In the genomic region with DNA sequence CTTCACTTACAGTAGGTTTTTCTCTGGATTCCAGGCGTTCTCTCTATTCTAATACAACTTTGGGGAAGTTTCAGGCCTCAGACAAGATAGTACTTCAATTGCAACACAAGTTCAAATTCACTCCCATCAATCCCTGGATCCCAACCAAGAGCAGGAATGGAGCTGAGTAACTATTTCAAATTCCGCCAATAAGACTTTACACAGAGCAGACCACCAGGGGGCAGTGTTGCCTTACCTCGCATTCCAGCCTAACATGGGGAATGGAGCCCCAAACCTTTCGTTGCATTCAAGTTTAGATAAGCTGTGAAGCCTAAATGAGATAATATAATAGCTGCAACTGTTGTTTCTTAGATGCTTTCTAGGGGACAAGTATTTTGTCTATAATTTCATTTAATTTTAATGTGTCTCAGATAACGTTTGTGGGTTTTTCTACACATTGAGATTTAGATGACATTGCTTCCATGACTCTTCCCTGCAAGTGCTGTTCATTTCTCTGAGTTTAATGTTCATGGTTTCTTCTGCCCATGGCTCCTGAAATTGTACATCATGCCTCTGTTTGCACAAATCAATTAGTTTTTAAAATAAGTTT, we compare ENCODE assay signal across 8 cellular contexts.
DNase-seq lines count a peak whose midpoint lies in the region; ATAC-seq and TF ChIP-seq lines count a peak whose summit lies in the region.

No MANE protein-coding gene starts in this region.

- TF ChIP-seq EP300 in esophagus muscularis mucosa (IDR thresholded peaks at IDR 0.05): no peak

- H3K27me3 ChIP-seq in CD4-positive, CD25-positive, alpha-beta regulatory T cell (ENCODE audit: control insufficient read depth, insufficient read depth, low read length): no peaks in the 10 kb centered on the region
- no peaks in the 10 kb centered on the region for H3K27me3 ChIP-seq in esophagus muscularis mucosa

- no peak overlapping the region for H3K27ac ChIP-seq in CD4-positive, CD25-positive, alpha-beta regulatory T cell (ENCODE audit: insufficient read depth, low read length, poor library complexity, severe bottlenecking)
- no peak overlapping the region for H3K27ac ChIP-seq in esophagus muscularis mucosa (replicated peaks in 1 of 4)

- no peaks in the 10 kb centered on the region for H3K36me3 Mint-ChIP-seq in CD4-positive, CD25-positive, alpha-beta regulatory T cell
- no peaks in the 10 kb centered on the region for H3K36me3 Mint-ChIP-seq in nephron progenitor cell (ENCODE audit: low read depth)

- no peaks in the 10 kb centered on the region for H3K4me1 Mint-ChIP-seq in CD4-positive, CD25-positive, alpha-beta regulatory T cell
- peaks cover 13% of the 10 kb centered on the region for H3K4me1 Mint-ChIP-seq in nephron progenitor cell
- H3K4me1 Mint-ChIP-seq in stimulated activated naive CD8-positive, alpha-beta T cell treated with anti-CD3 and anti-CD28 coated beads, Interleukin-15, amount 100 ng/mL, for 72 hours: no peaks in the 10 kb centered on the region

- peak; percentile 20 to 63 (median 23) for DNase-seq in CD4-positive, CD25-positive, alpha-beta regulatory T cell
- peak; percentile 16 for DNase-seq in NCI-H774 (lab: John Stamatoyannopoulos, UW)
- peak; percentile 7 for DNase-seq in activated CD8-positive, alpha-beta memory T cell treated with anti-CD3 and anti-CD28 coated beads, Interleukin-2, amount 50 U/mL, for 1 hour (ENCODE audit: extremely low read depth)
- DNase-seq in esophagus muscularis mucosa (ENCODE audit: extremely low spot score): no peak
- peak; percentile 86 for DNase-seq in nephron progenitor cell
- peak; percentile 44 to 47 for DNase-seq in stimulated activated naive CD8-positive, alpha-beta T cell treated with anti-CD3 and anti-CD28 coated beads, Interleukin-15, amount 100 ng/mL, for 72 hours

- H3K4me1 ChIP-seq in CD4-positive, CD25-positive, alpha-beta regulatory T cell (ENCODE audit: control insufficient read depth, insufficient read depth, low read length, poor library complexity, severe bottlenecking): no peaks in the 10 kb centered on the region
- no peaks in the 10 kb centered on the region for H3K4me1 ChIP-seq in esophagus muscularis mucosa

- H3K4me3 Mint-ChIP-seq in CD4-positive, CD25-positive, alpha-beta regulatory T cell: no peak overlapping the region
- H3K4me3 Mint-ChIP-seq in nephron progenitor cell: no peak overlapping the region
- H3K4me3 Mint-ChIP-seq in stimulated activated naive CD8-positive, alpha-beta T cell treated with anti-CD3 and anti-CD28 coated beads, Interleukin-15, amount 100 ng/mL, for 72 hours: no peak overlapping the region

- 37% methylated on average over 5 of the region's 5 CpGs for WGBS in esophagus muscularis mucosa

- peak in 1 of 2 donors; percentile 52 for ATAC-seq in CD4-positive, CD25-positive, alpha-beta regulatory T cell (ENCODE audit: low read depth in 2 of 2)
- ATAC-seq in GM18909 (IDR thresholded peaks at IDR 0.05; ENCODE audit: poor library complexity, unreplicated experiment) (peak; percentile 95), HG03354 (IDR thresholded peaks at IDR 0.05; ENCODE audit: poor library complexity, severe bottlenecking, unreplicated experiment) (peak; percentile 93)
- no peak for ATAC-seq in stimulated activated naive CD8-positive, alpha-beta T cell treated with anti-CD3 and anti-CD28 coated beads, Interleukin-15, amount 100 ng/mL, for 72 hours

- H3K27me3 Mint-ChIP-seq in CD4-positive, CD25-positive, alpha-beta regulatory T cell: no peaks in the 10 kb centered on the region
- peaks cover 6% of the 10 kb centered on the region for H3K27me3 Mint-ChIP-seq in nephron progenitor cell (ENCODE audit: low read depth, poor library complexity)
- H3K27me3 Mint-ChIP-seq in stimulated activated naive CD8-positive, alpha-beta T cell treated with anti-CD3 and anti-CD28 coated beads, Interleukin-15, amount 100 ng/mL, for 72 hours: peaks cover 28% of the 10 kb centered on the region

- intact Hi-C loops in esophagus muscularis mucosa (cut with DNase I): no loop called here

- no peaks in the 10 kb centered on the region for H3K36me3 ChIP-seq in CD4-positive, CD25-positive, alpha-beta regulatory T cell (ENCODE audit: control insufficient read depth, insufficient read depth, low read length)
- no peaks in the 10 kb centered on the region for H3K36me3 ChIP-seq in esophagus muscularis mucosa

- H3K4me3 ChIP-seq in CD4-positive, CD25-positive, alpha-beta regulatory T cell (ENCODE audit: low read depth, low read length): no peak overlapping the region
- no peak overlapping the region for H3K4me3 ChIP-seq in esophagus muscularis mucosa

- no peak for TF ChIP-seq POLR2A in esophagus muscularis mucosa (IDR thresholded peaks at IDR 0.05; ENCODE audit: low read depth)

- TF ChIP-seq CTCF in esophagus muscularis mucosa (IDR thresholded peaks at IDR 0.05): peak; percentile 59 to 79 (median 75)
- TF ChIP-seq CTCF in nephron progenitor cell (IDR thresholded peaks at IDR 0.05): peak; percentile 81

- H3K9me3 ChIP-seq in CD4-positive, CD25-positive, alpha-beta regulatory T cell (ENCODE audit: control insufficient read depth in 2 of 2, low read length in 2 of 2): no peaks in the 10 kb centered on the region
- no peaks in the 10 kb centered on the region for H3K9me3 ChIP-seq in esophagus muscularis mucosa

- H3K27ac Mint-ChIP-seq in CD4-positive, CD25-positive, alpha-beta regulatory T cell: no peak overlapping the region
- H3K27ac Mint-ChIP-seq in nephron progenitor cell: no peak overlapping the region
- H3K27ac Mint-ChIP-seq in stimulated activated naive CD8-positive, alpha-beta T cell treated with anti-CD3 and anti-CD28 coated beads, Interleukin-15, amount 100 ng/mL, for 72 hours: no peak overlapping the region

- H3K9me3 Mint-ChIP-seq in CD4-positive, CD25-positive, alpha-beta regulatory T cell: peaks cover 0 to 2% (median 0%) of the 10 kb centered on the region in 7 donors
- no peaks in the 10 kb centered on the region for H3K9me3 Mint-ChIP-seq in nephron progenitor cell
- no peaks in the 10 kb centered on the region for H3K9me3 Mint-ChIP-seq in stimulated activated naive CD8-positive, alpha-beta T cell treated with anti-CD3 and anti-CD28 coated beads, Interleukin-15, amount 100 ng/mL, for 72 hours
